In genomic region chr6:7073810-7074525, GRCh38 we compare ENCODE assay signal across 8 cellular contexts. TPM values are rescaled to one million over a fixed set of nuclear protein-coding genes. Genes with fewer than 3 reads are reported as not detected.
A peak's percentile ranks its signal among the peaks of the same experiment; 100 is the strongest.
DNase-seq lines count a peak whose midpoint lies in the region; ATAC-seq and TF ChIP-seq lines count a peak whose summit lies in the region.

No MANE protein-coding gene starts in this region.

- no peaks in the 10 kb centered on the region for H3K36me3 Mint-ChIP-seq in activated T-helper 1 cell treated with anti-CD3 and anti-CD28 coated beads, Interleukin-12 subunit alpha, Interleukin-12 subunit beta, Interleukin-2, Interleukin-4 antibody, amounts not matched to agents 30 ng/mL and 10 ng/mL and 1 ng/mL, durations not matched to agents 14 hours and 24 hours and 36 hours (ENCODE audit: low read depth)

- H3K4me3 Mint-ChIP-seq in activated T-helper 1 cell treated with anti-CD3 and anti-CD28 coated beads, Interleukin-12 subunit alpha, Interleukin-12 subunit beta, Interleukin-2, Interleukin-4 antibody, amounts not matched to agents 30 ng/mL and 10 ng/mL and 1 ng/mL, durations not matched to agents 14 hours and 24 hours and 36 hours: no peak overlapping the region

- no peaks in the 10 kb centered on the region for H3K9me3 ChIP-seq in heart left ventricle

- 85 to 90% (median 86%) methylated on average over 9 of the region's 9 CpGs for WGBS in heart left ventricle, 4 donors

- peak in 2 of 4 donors; percentile 69 to 73 for ATAC-seq in heart left ventricle
- ATAC-seq in HG03469 (IDR thresholded peaks at IDR 0.05; ENCODE audit: unreplicated experiment): peak; percentile 95
- peak; percentile 84 for ATAC-seq in sciatic nerve

- H3K4me1 ChIP-seq in heart left ventricle: peaks cover 0 to 12% (median 0%) of the 10 kb centered on the region in 12 donors

- intact Hi-C loops in heart left ventricle (cut with DNase I): no loop called here
- intact Hi-C loops in cardiac septum (cut with DNase I): no loop called here
- intact Hi-C loops in activated T-helper 1 cell treated with anti-CD3 and anti-CD28 coated beads, Interleukin-12 subunit alpha, Interleukin-12 subunit beta, Interleukin-2, Interleukin-4 antibody, amounts not matched to agents 30 ng/mL and 10 ng/mL and 1 ng/mL, durations not matched to agents 14 hours and 24 hours and 36 hours (cut with micrococcal nuclease): loop anchor here (1.0 to 5.0 kb wide), 8 partner anchors 12 to 557 kb away; partner anchors contain the start of gene RREB1
- intact Hi-C loops in sciatic nerve (cut with DNase I): no loop called here

- peaks cover 70% of the 10 kb centered on the region for H3K27me3 Mint-ChIP-seq in activated T-helper 1 cell treated with anti-CD3 and anti-CD28 coated beads, Interleukin-12 subunit alpha, Interleukin-12 subunit beta, Interleukin-2, Interleukin-4 antibody, amounts not matched to agents 30 ng/mL and 10 ng/mL and 1 ng/mL, durations not matched to agents 14 hours and 24 hours and 36 hours (ENCODE audit: insufficient read depth)

- H3K27ac ChIP-seq in heart left ventricle: peak overlapping the region in 1 of 12 donors; percentile 71

- H3K36me3 ChIP-seq in heart left ventricle: no peaks in the 10 kb centered on the region

- DNase-seq in heart left ventricle (peak; percentile 22 to 64 (median 33)), cardiac septum (ENCODE audit: low spot score) (no peak), sciatic nerve (ENCODE audit: low spot score) (peak; percentile 65), middle frontal gyrus (ENCODE audit: extremely low spot score, low spot score) (no peak), NCI-H1048 (lab: John Stamatoyannopoulos, UW) (no peak), DMS79 (lab: John Stamatoyannopoulos, UW) (no peak)
- DNase-seq in activated T-helper 1 cell treated with anti-CD3 and anti-CD28 coated beads, Interleukin-12 subunit alpha, Interleukin-12 subunit beta, Interleukin-2, Interleukin-4 antibody, amounts not matched to agents 30 ng/mL and 10 ng/mL and 1 ng/mL, durations not matched to agents 14 hours and 24 hours and 36 hours (ENCODE audit: low spot score): peak; percentile 55

- TF ChIP-seq CTCF in heart left ventricle (IDR thresholded peaks at IDR 0.05): no peak

- H3K4me1 Mint-ChIP-seq in activated T-helper 1 cell treated with anti-CD3 and anti-CD28 coated beads, Interleukin-12 subunit alpha, Interleukin-12 subunit beta, Interleukin-2, Interleukin-4 antibody, amounts not matched to agents 30 ng/mL and 10 ng/mL and 1 ng/mL, durations not matched to agents 14 hours and 24 hours and 36 hours (ENCODE audit: low read depth): peaks cover 13% of the 10 kb centered on the region

- no peaks in the 10 kb centered on the region for H3K27me3 ChIP-seq in heart left ventricle

- no peak for TF ChIP-seq POLR2A in heart left ventricle (IDR thresholded peaks at IDR 0.05)

- no peak overlapping the region for H3K4me3 ChIP-seq in heart left ventricle

- no peaks in the 10 kb centered on the region for H3K9me3 Mint-ChIP-seq in activated T-helper 1 cell treated with anti-CD3 and anti-CD28 coated beads, Interleukin-12 subunit alpha, Interleukin-12 subunit beta, Interleukin-2, Interleukin-4 antibody, amounts not matched to agents 30 ng/mL and 10 ng/mL and 1 ng/mL, durations not matched to agents 14 hours and 24 hours and 36 hours

- peak overlapping the region; percentile 74 for H3K27ac Mint-ChIP-seq in activated T-helper 1 cell treated with anti-CD3 and anti-CD28 coated beads, Interleukin-12 subunit alpha, Interleukin-12 subunit beta, Interleukin-2, Interleukin-4 antibody, amounts not matched to agents 30 ng/mL and 10 ng/mL and 1 ng/mL, durations not matched to agents 14 hours and 24 hours and 36 hours

RNA-seq across cellular contexts. Expression of gene RREB1, which starts 33.8 kb away (rescaled TPM):
- 10 to 100 TPM; 28.6 to 49.4 (median 40.1) TPM for total RNA-seq in heart left ventricle
- 1 to 10 TPM; 8.7 to 9.1 TPM for polyA plus RNA-seq in heart left ventricle
- total RNA-seq in cardiac septum: 27.8 TPM
- 12.3 and 12.7 TPM in 2 replicates for total RNA-seq in activated T-helper 1 cell treated with anti-CD3 and anti-CD28 coated beads, Interleukin-12 subunit alpha, Interleukin-12 subunit beta, Interleukin-2, Interleukin-4 antibody, amounts not matched to agents 30 ng/mL and 10 ng/mL and 1 ng/mL, durations not matched to agents 14 hours and 24 hours and 36 hours
- 50.6 TPM for total RNA-seq in sciatic nerve

Comparison
In these comparisons a context has a peak if more than half of its experiments do, and no peak if none do; other contexts are left out.
1. DNase-seq: peak in heart left ventricle (5 of 5), activated T-helper 1 cell treated with anti-CD3 and anti-CD28 coated beads, Interleukin-12 subunit alpha, Interleukin-12 subunit beta, Interleukin-2, Interleukin-4 antibody, amounts not matched to agents 30 ng/mL and 10 ng/mL and 1 ng/mL, durations not matched to agents 14 hours and 24 hours and 36 hours (single experiment) and sciatic nerve (single experiment); none in cardiac septum (single experiment), middle frontal gyrus (single experiment), NCI-H1048 (single experiment) and DMS79 (single experiment).